13 cellular contexts compared by ENCODE assay signal in genomic region chr11:110490886-110491285, GRCh38.
DNase-seq lines count a peak whose midpoint lies in the region; ATAC-seq and TF ChIP-seq lines count a peak whose summit lies in the region.
"Had no signal": no experiment of that assay in that cellular context is flagged by ENCODE, and none has a peak within 500 bp of the region (broad histone marks: within the 10 kb centered on the region; RNA-seq: fewer than 3 reads in every experiment).

No MANE protein-coding gene starts in this region.

- no peak overlapping the region for H3K27ac Mint-ChIP-seq in activated CD4-positive, alpha-beta T cell treated with anti-CD3 and anti-CD28 coated beads for 36 hours
- no peak overlapping the region for H3K27ac Mint-ChIP-seq in activated CD4-positive, alpha-beta T cell treated with anti-CD3 and anti-CD28 coated beads, Interleukin-2, amount 10 ng/mL, durations not matched to agents 24 days and 14 days
- no peak overlapping the region for H3K27ac Mint-ChIP-seq in activated CD4-positive, alpha-beta memory T cell treated with anti-CD3 and anti-CD28 coated beads for 36 hours
- H3K27ac Mint-ChIP-seq: natural killer cell treated with Interleukin-12 subunit alpha and Interleukin-12 subunit beta and Interleukin-15 and Interleukin-18, amount 100 ng/mL, for 72 hours had no signal

- DNase-seq in activated CD4-positive, alpha-beta T cell treated with anti-CD3 and anti-CD28 coated beads for 36 hours = peak; percentile 22
- no peak for DNase-seq in activated CD4-positive, alpha-beta T cell treated with anti-CD3 and anti-CD28 coated beads, Interleukin-2, amount 10 ng/mL, durations not matched to agents 24 days and 14 days
- DNase-seq in RWPE1 (ENCODE audit: low spot score) (peak; percentile 71), fibroblast of villous mesenchyme (ENCODE audit: low read depth) (peak; percentile 75), upper lobe of right lung (no peak), NCI-H1105 treated with DMSO at 0.1 percent for 48 hours (lab: John Stamatoyannopoulos, UW) (no peak), NCI-H446 treated with DMSO at 0.1 percent for 48 hours (lab: John Stamatoyannopoulos, UW) (no peak)
- no peak for DNase-seq in activated CD4-positive, alpha-beta memory T cell treated with anti-CD3 and anti-CD28 coated beads for 36 hours
- DNase-seq: effector memory CD8-positive, alpha-beta T cell; NCI-H748 treated with DMSO at 0.1 percent for 48 hours had no signal

- ATAC-seq in activated CD4-positive, alpha-beta T cell treated with anti-CD3 and anti-CD28 coated beads for 36 hours = peak; percentile 65
- peak; percentile 85 for ATAC-seq in upper lobe of right lung
- ATAC-seq: effector memory CD8-positive, alpha-beta T cell; HCT116; natural killer cell treated with Interleukin-12 subunit alpha and Interleukin-12 subunit beta and Interleukin-15 and Interleukin-18, amount 100 ng/mL, for 72 hours had no signal

- intact Hi-C loops in activated CD4-positive, alpha-beta T cell treated with anti-CD3 and anti-CD28 coated beads for 36 hours (cut with DNase I, micrococcal nuclease) = no loop called here
- intact Hi-C loops in activated CD4-positive, alpha-beta T cell treated with anti-CD3 and anti-CD28 coated beads, Interleukin-2, amount 10 ng/mL, durations not matched to agents 24 days and 14 days (cut with micrococcal nuclease) = no loop called here
- intact Hi-C loops in upper lobe of right lung (cut with DNase I) = no loop called here
- intact Hi-C loops in activated CD4-positive, alpha-beta memory T cell treated with anti-CD3 and anti-CD28 coated beads for 36 hours (cut with micrococcal nuclease) = no loop called here

- no peaks in the 10 kb centered on the region for H3K36me3 ChIP-seq in upper lobe of right lung

- TF ChIP-seq CTCF in RWPE1 (conservative IDR thresholded peaks at IDR 0.05; ENCODE audit: low read depth) = no peak
- no peak for TF ChIP-seq CTCF in fibroblast of villous mesenchyme (IDR thresholded peaks at IDR 0.05; ENCODE audit: insufficient read depth, low read depth, low read length)
- no peak for TF ChIP-seq CTCF in upper lobe of right lung (IDR thresholded peaks at IDR 0.05)

- peaks cover 4% of the 10 kb centered on the region for H3K27me3 Mint-ChIP-seq in activated CD4-positive, alpha-beta T cell treated with anti-CD3 and anti-CD28 coated beads for 36 hours
- peaks cover 2% of the 10 kb centered on the region for H3K27me3 Mint-ChIP-seq in activated CD4-positive, alpha-beta T cell treated with anti-CD3 and anti-CD28 coated beads, Interleukin-2, amount 10 ng/mL, durations not matched to agents 24 days and 14 days
- no peaks in the 10 kb centered on the region for H3K27me3 Mint-ChIP-seq in activated CD4-positive, alpha-beta memory T cell treated with anti-CD3 and anti-CD28 coated beads for 36 hours
- H3K27me3 Mint-ChIP-seq: effector memory CD8-positive, alpha-beta T cell had no signal

- no peak overlapping the region for H3K4me3 ChIP-seq in fibroblast of villous mesenchyme (ENCODE audit: low read depth, low read length)
- no peak overlapping the region for H3K4me3 ChIP-seq in upper lobe of right lung
- H3K4me3 ChIP-seq: smooth muscle cell had no signal

- H3K27ac ChIP-seq in RWPE1 (no peak overlapping the region), upper lobe of right lung (no peak overlapping the region)

- POLR2A ChIA-PET in activated CD4-positive, alpha-beta T cell treated with anti-CD3 and anti-CD28 coated beads for 36 hours (lab: Charles Lee) = no interaction called here
- POLR2A ChIA-PET in RWPE1 (lab: Yijun Ruan, JAX; ENCODE audit: low non-redundant PET) = no interaction called here
- POLR2A ChIA-PET in activated CD4-positive, alpha-beta memory T cell treated with anti-CD3 and anti-CD28 coated beads for 36 hours (lab: Charles Lee) = no interaction called here

- no peaks in the 10 kb centered on the region for H3K27me3 ChIP-seq in upper lobe of right lung

- CTCF ChIA-PET in activated CD4-positive, alpha-beta T cell treated with anti-CD3 and anti-CD28 coated beads for 36 hours (lab: Charles Lee) = no interaction called here
- CTCF ChIA-PET in RWPE1 (lab: Yijun Ruan, JAX) = interaction anchor here (0.7 to 1.5 kb wide), 2 partner anchors 19 to 1371 kb away, joined by 3 to 4 read pairs; no protein-coding TSS in a partner anchor
- CTCF ChIA-PET in activated CD4-positive, alpha-beta memory T cell treated with anti-CD3 and anti-CD28 coated beads for 36 hours (lab: Charles Lee) = no interaction called here

- no peaks in the 10 kb centered on the region for H3K9me3 ChIP-seq in upper lobe of right lung

- H3K9me3 Mint-ChIP-seq in activated CD4-positive, alpha-beta T cell treated with anti-CD3 and anti-CD28 coated beads for 36 hours (ENCODE audit: low read depth) = no peaks in the 10 kb centered on the region
- no peaks in the 10 kb centered on the region for H3K9me3 Mint-ChIP-seq in activated CD4-positive, alpha-beta T cell treated with anti-CD3 and anti-CD28 coated beads, Interleukin-2, amount 10 ng/mL, durations not matched to agents 24 days and 14 days
- no peaks in the 10 kb centered on the region for H3K9me3 Mint-ChIP-seq in activated CD4-positive, alpha-beta memory T cell treated with anti-CD3 and anti-CD28 coated beads for 36 hours
- H3K9me3 Mint-ChIP-seq: natural killer cell treated with Interleukin-12 subunit alpha and Interleukin-12 subunit beta and Interleukin-15 and Interleukin-18, amount 100 ng/mL, for 72 hours had no signal

- H3K4me3 Mint-ChIP-seq in activated CD4-positive, alpha-beta T cell treated with anti-CD3 and anti-CD28 coated beads for 36 hours = no peak overlapping the region
- no peak overlapping the region for H3K4me3 Mint-ChIP-seq in activated CD4-positive, alpha-beta T cell treated with anti-CD3 and anti-CD28 coated beads, Interleukin-2, amount 10 ng/mL, durations not matched to agents 24 days and 14 days
- no peak overlapping the region for H3K4me3 Mint-ChIP-seq in activated CD4-positive, alpha-beta memory T cell treated with anti-CD3 and anti-CD28 coated beads for 36 hours
- H3K4me3 Mint-ChIP-seq: effector memory CD8-positive, alpha-beta T cell; natural killer cell treated with Interleukin-12 subunit alpha and Interleukin-12 subunit beta and Interleukin-15 and Interleukin-18, amount 100 ng/mL, for 72 hours had no signal

- no peaks in the 10 kb centered on the region for H3K4me1 ChIP-seq in upper lobe of right lung

- no peaks in the 10 kb centered on the region for H3K36me3 Mint-ChIP-seq in activated CD4-positive, alpha-beta T cell treated with anti-CD3 and anti-CD28 coated beads for 36 hours (ENCODE audit: low read depth)
- H3K36me3 Mint-ChIP-seq in activated CD4-positive, alpha-beta T cell treated with anti-CD3 and anti-CD28 coated beads, Interleukin-2, amount 10 ng/mL, durations not matched to agents 24 days and 14 days (ENCODE audit: low read depth) = no peaks in the 10 kb centered on the region
- no peaks in the 10 kb centered on the region for H3K36me3 Mint-ChIP-seq in activated CD4-positive, alpha-beta memory T cell treated with anti-CD3 and anti-CD28 coated beads for 36 hours
- H3K36me3 Mint-ChIP-seq: natural killer cell treated with Interleukin-12 subunit alpha and Interleukin-12 subunit beta and Interleukin-15 and Interleukin-18, amount 100 ng/mL, for 72 hours had no signal

- H3K4me1 Mint-ChIP-seq in activated CD4-positive, alpha-beta T cell treated with anti-CD3 and anti-CD28 coated beads for 36 hours = no peaks in the 10 kb centered on the region
- peaks cover 3% of the 10 kb centered on the region for H3K4me1 Mint-ChIP-seq in activated CD4-positive, alpha-beta T cell treated with anti-CD3 and anti-CD28 coated beads, Interleukin-2, amount 10 ng/mL, durations not matched to agents 24 days and 14 days
- no peaks in the 10 kb centered on the region for H3K4me1 Mint-ChIP-seq in activated CD4-positive, alpha-beta memory T cell treated with anti-CD3 and anti-CD28 coated beads for 36 hours (ENCODE audit: low read depth)

Comparison
In these comparisons a context has a peak if more than half of its experiments do, and no peak if none do; other contexts are left out.
1. DNase-seq: peak in activated CD4-positive, alpha-beta T cell treated with anti-CD3 and anti-CD28 coated beads for 36 hours (single experiment), RWPE1 (single experiment) and fibroblast of villous mesenchyme (single experiment); none in activated CD4-positive, alpha-beta T cell treated with anti-CD3 and anti-CD28 coated beads, Interleukin-2, amount 10 ng/mL, durations not matched to agents 24 days and 14 days (single experiment), upper lobe of right lung (single experiment), NCI-H1105 treated with DMSO at 0.1 percent for 48 hours (single experiment), activated CD4-positive, alpha-beta memory T cell treated with anti-CD3 and anti-CD28 coated beads for 36 hours (single experiment) and NCI-H446 treated with DMSO at 0.1 percent for 48 hours (single experiment).